8 cellular contexts compared by ENCODE assay signal in genomic region chr3:183447206-183448001, GRCh38. TPM values are rescaled to one million over a fixed set of nuclear protein-coding genes. Genes with fewer than 3 reads are reported as not detected.
A peak's percentile ranks its signal among the peaks of the same experiment; 100 is the strongest.
DNase-seq lines count a peak whose midpoint lies in the region; ATAC-seq and TF ChIP-seq lines count a peak whose summit lies in the region.

No MANE protein-coding gene starts in this region.

- H3K36me3 ChIP-seq in upper lobe of right lung = no peaks in the 10 kb centered on the region

- peaks cover 8% of the 10 kb centered on the region for H3K36me3 Mint-ChIP-seq in T-cell

- H3K4me3 ChIP-seq in upper lobe of right lung = peak overlapping the region; percentile 78

- peaks cover 14 to 23% (median 18%) of the 10 kb centered on the region in 3 donors for H3K4me1 Mint-ChIP-seq in T-cell

- no peak for TF ChIP-seq CTCF in upper lobe of right lung (IDR thresholded peaks at IDR 0.05)

- peak overlapping the region; percentile 75 for H3K27ac ChIP-seq in upper lobe of right lung

- CTCF ChIA-PET in T-cell (lab: Charles Lee) = interaction anchor here (0.5 to 0.7 kb wide), 4 partner anchors 145 to 1114 kb away, joined by 3 to 6 read pairs (median 4); no protein-coding TSS in a partner anchor

- DNase-seq in GDM1 (lab: John Stamatoyannopoulos, UW) (peak; percentile 86), NCI-H146 (lab: John Stamatoyannopoulos, UW) (peak; percentile 99), T-cell (peak; percentile 25 to 70 (median 50)), amniotic stem cell (lab: John Stamatoyannopoulos, UW) (peak; percentile 69), left ventricle myocardium superior (peak; percentile 90), posterior vena cava (ENCODE audit: low spot score) (peak; percentile 92), upper lobe of right lung (peak; percentile 91)

- intact Hi-C loops in left ventricle myocardium superior (cut with micrococcal nuclease) (no loop called here), posterior vena cava (cut with DNase I) (no loop called here), upper lobe of right lung (cut with DNase I) (no loop called here)

- H3K9me3 Mint-ChIP-seq in T-cell = peaks cover 11 to 24% (median 17%) of the 10 kb centered on the region in 3 donors

- H3K9me3 ChIP-seq in upper lobe of right lung = no peaks in the 10 kb centered on the region

- peak overlapping the region; percentile 91 to 93 (median 93) for H3K4me3 Mint-ChIP-seq in T-cell

- POLR2A ChIA-PET in T-cell (lab: Charles Lee) = interaction anchor here (0.6 to 0.7 kb wide), 2 partner anchors 36 to 926 kb away, joined by 4 to 8 read pairs; no protein-coding TSS in a partner anchor

- ATAC-seq in HG02623 (IDR thresholded peaks at IDR 0.05; ENCODE audit: unreplicated experiment) = peak; percentile 65
- ATAC-seq in T-cell (replicated peaks in 1 of 4) = peak; percentile 68 to 82 (median 78)
- peak; percentile 88 for ATAC-seq in left ventricle myocardium superior
- ATAC-seq in upper lobe of right lung = peak; percentile 95

- H3K27me3 ChIP-seq in upper lobe of right lung = no peaks in the 10 kb centered on the region

- peaks cover 5% of the 10 kb centered on the region for H3K4me1 ChIP-seq in upper lobe of right lung

- H3K27ac Mint-ChIP-seq in T-cell = peak overlapping the region; percentile 24 to 50

- no peaks in the 10 kb centered on the region for H3K27me3 Mint-ChIP-seq in T-cell

RNA-seq across cellular contexts. Expression of gene MCF2L2, which starts 19.0 kb away (rescaled TPM):
- total RNA-seq in T-cell (1 to 10 TPM; 4.8 to 8.1 (median 5.9) TPM), left ventricle myocardium superior (0.25 TPM), posterior vena cava (1 to 10 TPM in 1 of 2 donors, under 1 TPM in 1; 0.38 to 1.3 TPM), upper lobe of right lung (1.2 TPM)

Comparison
In these comparisons a context has a peak if more than half of its experiments do, and no peak if none do; other contexts are left out.
1. Peak in every context shown above with its lines: DNase-seq, ATAC-seq, H3K4me3 ChIP-seq and H3K27ac ChIP-seq.